22 cellular contexts compared by ENCODE assay signal in the genomic region with DNA sequence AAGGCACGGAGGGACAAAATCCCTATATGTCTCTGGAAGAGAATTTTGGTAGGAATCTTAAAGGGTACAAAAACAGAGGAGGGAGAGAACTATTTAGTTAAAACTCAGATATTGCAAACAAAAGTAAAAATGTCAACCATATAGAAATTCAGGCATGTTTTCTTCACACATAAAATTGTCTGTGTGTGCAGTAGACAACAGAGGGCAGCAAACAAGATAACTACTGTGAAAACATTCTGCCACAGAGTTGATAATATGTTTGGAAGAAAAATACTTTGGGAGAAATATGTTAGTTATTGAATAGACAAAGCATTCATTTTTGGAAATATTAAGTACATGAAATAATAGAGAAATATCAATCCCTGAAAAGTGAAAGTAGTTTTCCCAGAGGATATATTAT. TPM values are rescaled to one million over a fixed set of nuclear protein-coding genes. Genes with fewer than 3 reads are reported as not detected.
A peak's percentile ranks its signal among the peaks of the same experiment; 100 is the strongest.
DNase-seq lines count a peak whose midpoint lies in the region; ATAC-seq, FAIRE-seq and TF ChIP-seq lines count a peak whose summit lies in the region.
"Had no signal": no experiment of that assay in that cellular context is flagged by ENCODE, and none has a peak within 500 bp of the region (broad histone marks: within the 10 kb centered on the region; RNA-seq: fewer than 3 reads in every experiment).

No MANE protein-coding gene starts in this region.

- peak overlapping the region; percentile 22 for H3K27ac Mint-ChIP-seq in activated naive CD8-positive, alpha-beta T cell
- H3K27ac Mint-ChIP-seq in activated naive CD8-positive, alpha-beta T cell treated with anti-CD3 and anti-CD28 coated beads, Interleukin-2, amount 50 U/mL, for 24 hours = no peak overlapping the region
- H3K27ac Mint-ChIP-seq: activated T-helper 2 cell treated with anti-CD3 and anti-CD28 coated beads, Interferon-gamma antibody, Interleukin-2, Interleukin-4, amounts not matched to agents 10 μg/mL and 5 μg/mL and 100 μg/mL, durations not matched to agents 14 hours and 24 hours and 36 hours had no signal

- H3K27me3 ChIP-seq in OCI-LY3 (ENCODE audit: low read depth, low read length) = no peaks in the 10 kb centered on the region
- no peaks in the 10 kb centered on the region for H3K27me3 ChIP-seq in small intestine (ENCODE audit: control insufficient read depth in 2 of 2, insufficient read depth in 2 of 2, low read length in 2 of 2)

- TF ChIP-seq CTCF in OCI-LY3 (IDR thresholded peaks at IDR 0.05; ENCODE audit: low read depth, low read length) (no peak; the same call in 1 of the 2 replicates), epithelial cell of proximal tubule (conservative IDR thresholded peaks at IDR 0.05; ENCODE audit: low read depth, low read length) (peak; percentile 23)

- H3K27me3 Mint-ChIP-seq in activated naive CD8-positive, alpha-beta T cell = no peaks in the 10 kb centered on the region
- H3K27me3 Mint-ChIP-seq in activated naive CD8-positive, alpha-beta T cell treated with anti-CD3 and anti-CD28 coated beads, Interleukin-2, amount 50 U/mL, for 24 hours = no peaks in the 10 kb centered on the region

- peaks cover 5% of the 10 kb centered on the region for H3K4me1 Mint-ChIP-seq in activated naive CD8-positive, alpha-beta T cell (ENCODE audit: low read depth)
- H3K4me1 Mint-ChIP-seq in activated naive CD8-positive, alpha-beta T cell treated with anti-CD3 and anti-CD28 coated beads, Interleukin-2, amount 50 U/mL, for 24 hours = no peaks in the 10 kb centered on the region

- H3K36me3 ChIP-seq in OCI-LY3 (replicated peaks; ENCODE audit: low read depth, low read length) = no peaks in the 10 kb centered on the region
- no peaks in the 10 kb centered on the region for H3K36me3 ChIP-seq in small intestine (ENCODE audit: control insufficient read depth in 2 of 2, insufficient read depth in 2 of 2, low read length in 2 of 2)
- H3K36me3 ChIP-seq: WERI-Rb-1 had no signal

- peak; percentile 84 for FAIRE-seq in small intestine (lab: Jason Lieb, UNC)
- FAIRE-seq: islet of Langerhans had no signal

- H3K4me3 Mint-ChIP-seq in activated naive CD8-positive, alpha-beta T cell = no peak overlapping the region
- H3K4me3 Mint-ChIP-seq in activated naive CD8-positive, alpha-beta T cell treated with anti-CD3 and anti-CD28 coated beads, Interleukin-2, amount 50 U/mL, for 24 hours = no peak overlapping the region
- H3K4me3 Mint-ChIP-seq: activated CD8-positive, alpha-beta T cell treated with anti-CD3 and anti-CD28 coated beads, Interleukin-2, amount 10 ng/mL, durations not matched to agents 7 days and 5 days had no signal

- no peak for ATAC-seq in activated naive CD8-positive, alpha-beta T cell treated with anti-CD3 and anti-CD28 coated beads, Interleukin-2, amount 50 U/mL, for 24 hours
- ATAC-seq: activated CD8-positive, alpha-beta T cell treated with anti-CD3 and anti-CD28 coated beads, Interleukin-2, amount 10 ng/mL, durations not matched to agents 7 days and 5 days had no signal

- peaks cover 6% of the 10 kb centered on the region for H3K36me3 Mint-ChIP-seq in activated naive CD8-positive, alpha-beta T cell
- peaks cover 13% of the 10 kb centered on the region for H3K36me3 Mint-ChIP-seq in activated naive CD8-positive, alpha-beta T cell treated with anti-CD3 and anti-CD28 coated beads, Interleukin-2, amount 50 U/mL, for 24 hours (ENCODE audit: low read depth)

- H3K4me3 ChIP-seq in OCI-LY3 (ENCODE audit: low read length) (no peak overlapping the region), epithelial cell of proximal tubule (ENCODE audit: low read depth, low read length) (no peak overlapping the region), small intestine (ENCODE audit: low read depth in 1 of 2, low read length in 2 of 2) (no peak overlapping the region)
- H3K4me3 ChIP-seq: coronary artery had no signal

- no peaks in the 10 kb centered on the region for H3K79me2 ChIP-seq in OCI-LY3 (ENCODE audit: low read length)

- H3K9me3 ChIP-seq in OCI-LY3 (ENCODE audit: insufficient read depth, low read length) (no peaks in the 10 kb centered on the region), small intestine (ENCODE audit: control insufficient read depth, low read depth) (no peaks in the 10 kb centered on the region)

- peaks cover 69% of the 10 kb centered on the region for H3K4me1 ChIP-seq in OCI-LY3 (ENCODE audit: low read length)
- peaks cover 2 to 16% of the 10 kb centered on the region in 2 donors for H3K4me1 ChIP-seq in small intestine (ENCODE audit: control insufficient read depth in 2 of 2, insufficient read depth in 1 of 2, low read depth in 1 of 2, low read length in 1 of 2)

- H4K20me1 ChIP-seq in OCI-LY3 (ENCODE audit: insufficient read depth, low read length) = no peaks in the 10 kb centered on the region

- no peak overlapping the region for H3K9ac ChIP-seq in OCI-LY3 (ENCODE audit: low read length)

- H3K9me3 Mint-ChIP-seq in activated naive CD8-positive, alpha-beta T cell (ENCODE audit: low read depth) = no peaks in the 10 kb centered on the region
- H3K9me3 Mint-ChIP-seq in activated naive CD8-positive, alpha-beta T cell treated with anti-CD3 and anti-CD28 coated beads, Interleukin-2, amount 50 U/mL, for 24 hours = no peaks in the 10 kb centered on the region
- H3K9me3 Mint-ChIP-seq: activated T-helper 2 cell treated with anti-CD3 and anti-CD28 coated beads, Interferon-gamma antibody, Interleukin-2, Interleukin-4, amounts not matched to agents 10 μg/mL and 5 μg/mL and 100 μg/mL, durations not matched to agents 14 hours and 24 hours and 36 hours had no signal

- no peak overlapping the region for H2AFZ ChIP-seq in OCI-LY3 (ENCODE audit: low read depth, low read length)

- peak overlapping the region; percentile 71 for H3K4me2 ChIP-seq in OCI-LY3 (ENCODE audit: low read length)

- DNase-seq in activated naive CD8-positive, alpha-beta T cell treated with anti-CD3 and anti-CD28 coated beads, Interleukin-2, amount 50 U/mL, for 24 hours = no peak
- no peak for DNase-seq in epithelial cell of proximal tubule (ENCODE audit: low read depth)
- DNase-seq in small intestine = no peak
- no peak for DNase-seq in anterior cingulate cortex (lab: John Stamatoyannopoulos, UW)
- no peak for DNase-seq in GOT3 (lab: John Stamatoyannopoulos, UW)
- DNase-seq in AML-193 (lab: John Stamatoyannopoulos, UW) = no peak
- DNase-seq: activated CD8-positive, alpha-beta T cell treated with anti-CD3 and anti-CD28 coated beads, Interleukin-2, amount 10 ng/mL, durations not matched to agents 7 days and 5 days; amniotic stem cell; head of caudate nucleus; mesendoderm; NCI-H146; nucleus accumbens; SW 1271; trophoblast cell; WERI-Rb-1 had no signal

- H3K27ac ChIP-seq in OCI-LY3 (ENCODE audit: low read length) (no peak overlapping the region), small intestine (ENCODE audit: low read depth in 1 of 2, low read length in 1 of 2) (no peak overlapping the region)
- H3K27ac ChIP-seq: coronary artery, epithelial cell of prostate, HL-60, WERI-Rb-1 had no signal

- 76 to 94% (median 91%) methylated on average over 1 of the region's 1 CpG for WGBS in small intestine, 3 donors

RNA-seq across cellular contexts. Expression of a gene that starts 56.2 kb away (rescaled TPM):
- total RNA-seq in epithelial cell of proximal tubule = 11.6 and 18.5 TPM in 2 replicates
- 10 to 100 TPM; 11.4 to 16.3 (median 13.8) TPM for polyA plus RNA-seq in small intestine
